ENCODE assay signal across 6 cellular contexts in genomic region chr1:149361310-149361709, GRCh38.
A peak's percentile ranks its signal among the peaks of the same experiment; 100 is the strongest.
DNase-seq lines count a peak whose midpoint lies in the region; ATAC-seq and TF ChIP-seq lines count a peak whose summit lies in the region.
"Not testable (repeated sequence)": the region's sequence is repeated elsewhere in the genome, so short reads cannot be mapped to it uniquely, and the experiment has no call there.

No MANE protein-coding gene starts in this region.

- H3K36me3 ChIP-seq in DND-41 (ENCODE audit: insufficient read depth, low read length); PC-3 (ENCODE audit: low read depth, low read length): not testable (repeated sequence)

- intact Hi-C loops in PC-3 (cut with micrococcal nuclease) = not testable (repeated sequence)

- H2AFZ ChIP-seq in DND-41 (ENCODE audit: low read depth, low read length); PC-3 (ENCODE audit: low read length): not testable (repeated sequence)

- not testable (repeated sequence) for H3K27ac Mint-ChIP-seq in activated CD8-positive, alpha-beta memory T cell treated with anti-CD3 and anti-CD28 coated beads, Interleukin-2, amount 10 ng/mL, durations not matched to agents 7 days and 5 days; central memory CD8-positive, alpha-beta T cell (ENCODE audit: low read depth); stimulated activated effector memory CD8-positive, alpha-beta T cell treated with anti-CD3 and anti-CD28 coated beads, Interleukin-12 subunit alpha, Interleukin-12 subunit beta, amount 100 ng/mL, for 72 hours

- H3K4me3 Mint-ChIP-seq in activated CD8-positive, alpha-beta memory T cell treated with anti-CD3 and anti-CD28 coated beads, Interleukin-2, amount 10 ng/mL, durations not matched to agents 7 days and 5 days; central memory CD8-positive, alpha-beta T cell; stimulated activated effector memory CD8-positive, alpha-beta T cell treated with anti-CD3 and anti-CD28 coated beads, Interleukin-12 subunit alpha, Interleukin-12 subunit beta, amount 100 ng/mL, for 72 hours: not testable (repeated sequence)

- not testable (repeated sequence) for H3K4me1 Mint-ChIP-seq in activated CD8-positive, alpha-beta memory T cell treated with anti-CD3 and anti-CD28 coated beads, Interleukin-2, amount 10 ng/mL, durations not matched to agents 7 days and 5 days; central memory CD8-positive, alpha-beta T cell; stimulated activated effector memory CD8-positive, alpha-beta T cell treated with anti-CD3 and anti-CD28 coated beads, Interleukin-12 subunit alpha, Interleukin-12 subunit beta, amount 100 ng/mL, for 72 hours

- H3K9me3 ChIP-seq in DND-41 (ENCODE audit: insufficient read depth, low read length, severe bottlenecking); PC-3 (ENCODE audit: low read length): not testable (repeated sequence)

- not testable (repeated sequence) for H3K27me3 ChIP-seq in DND-41 (ENCODE audit: insufficient read depth, low read length, poor library complexity); PC-3 (ENCODE audit: low read length)

- not testable (repeated sequence) for H3K27ac ChIP-seq in DND-41 (ENCODE audit: low read length); PC-3 (ENCODE audit: low read length)

- H3K4me2 ChIP-seq in DND-41 (ENCODE audit: insufficient read depth, low read length); PC-3 (ENCODE audit: low read length): not testable (repeated sequence)

- H4K20me1 ChIP-seq in DND-41 (ENCODE audit: insufficient read depth, low read length); PC-3 (ENCODE audit: low read length): not testable (repeated sequence)

- H3K9me2 ChIP-seq in PC-3 (replicated peaks; ENCODE audit: low read length) = not testable (repeated sequence)

- TF ChIP-seq CTCF in DND-41 (IDR thresholded peaks at IDR 0.05; ENCODE audit: borderline replicate concordance, extremely low read depth, low read length, poor library complexity, severe bottlenecking); PC-3 (conservative IDR thresholded peaks at IDR 0.05; ENCODE audit: low read depth, low read length): not testable (repeated sequence)

- not testable (repeated sequence) for H3K4me1 ChIP-seq in DND-41 (ENCODE audit: insufficient read depth, low read length); PC-3 (ENCODE audit: insufficient read depth, low read length)

- H3F3A ChIP-seq in PC-3 (ENCODE audit: low read length, unreplicated experiment) = not testable (repeated sequence)

- not testable (repeated sequence) for H3K36me3 Mint-ChIP-seq in activated CD8-positive, alpha-beta memory T cell treated with anti-CD3 and anti-CD28 coated beads, Interleukin-2, amount 10 ng/mL, durations not matched to agents 7 days and 5 days; central memory CD8-positive, alpha-beta T cell (ENCODE audit: insufficient read depth); stimulated activated effector memory CD8-positive, alpha-beta T cell treated with anti-CD3 and anti-CD28 coated beads, Interleukin-12 subunit alpha, Interleukin-12 subunit beta, amount 100 ng/mL, for 72 hours

- not testable (repeated sequence) for H3K4me3 ChIP-seq in DND-41 (ENCODE audit: low read depth in 1 of 2, low read length in 2 of 2); PC-3 (ENCODE audit: low read length)

- POLR2A ChIA-PET in PC-3 (lab: Charles Lee; ENCODE audit: unreplicated experiment) = not testable (repeated sequence)

- not testable (repeated sequence) for BruUV-seq in PC-3 (replicated peaks; lab: Mats Ljungman, UMichigan)

- H3K27me3 Mint-ChIP-seq in activated CD8-positive, alpha-beta memory T cell treated with anti-CD3 and anti-CD28 coated beads, Interleukin-2, amount 10 ng/mL, durations not matched to agents 7 days and 5 days; central memory CD8-positive, alpha-beta T cell: not testable (repeated sequence)

- ATAC-seq in DND-41 (ENCODE audit: insufficient read depth, low read depth) (peak; percentile 76), PC-3 (peak; percentile 93), SK-N-SH treated with all-trans-retinoic acid at 6 μM for 48 hours (peak; percentile 48; the same call in 2 of the 3 replicates)
- peak; percentile 49 for ATAC-seq in activated CD8-positive, alpha-beta memory T cell treated with anti-CD3 and anti-CD28 coated beads, Interleukin-2, amount 10 ng/mL, durations not matched to agents 7 days and 5 days
- ATAC-seq in central memory CD8-positive, alpha-beta T cell (replicated peaks; ENCODE audit: extremely low read depth, poor library complexity, severe bottlenecking) = peak; percentile 40
- peak; percentile 69 for ATAC-seq in stimulated activated effector memory CD8-positive, alpha-beta T cell treated with anti-CD3 and anti-CD28 coated beads, Interleukin-12 subunit alpha, Interleukin-12 subunit beta, amount 100 ng/mL, for 72 hours

- DNase-seq in DND-41; PC-3; activated CD8-positive, alpha-beta memory T cell treated with anti-CD3 and anti-CD28 coated beads, Interleukin-2, amount 10 ng/mL, durations not matched to agents 7 days and 5 days; central memory CD8-positive, alpha-beta T cell (ENCODE audit: low spot score in 2 of 2); stimulated activated effector memory CD8-positive, alpha-beta T cell treated with anti-CD3 and anti-CD28 coated beads, Interleukin-12 subunit alpha, Interleukin-12 subunit beta, amount 100 ng/mL, for 72 hours (ENCODE audit: low spot score in 2 of 2): not testable (repeated sequence)

- CTCF ChIA-PET in PC-3 (lab: Charles Lee); activated CD8-positive, alpha-beta memory T cell treated with anti-CD3 and anti-CD28 coated beads, Interleukin-2, amount 10 ng/mL, durations not matched to agents 7 days and 5 days (lab: Charles Lee): not testable (repeated sequence)

- not testable (repeated sequence) for H3K9me3 Mint-ChIP-seq in activated CD8-positive, alpha-beta memory T cell treated with anti-CD3 and anti-CD28 coated beads, Interleukin-2, amount 10 ng/mL, durations not matched to agents 7 days and 5 days (ENCODE audit: low read depth); central memory CD8-positive, alpha-beta T cell; stimulated activated effector memory CD8-positive, alpha-beta T cell treated with anti-CD3 and anti-CD28 coated beads, Interleukin-12 subunit alpha, Interleukin-12 subunit beta, amount 100 ng/mL, for 72 hours

- H3K9ac ChIP-seq in DND-41 (ENCODE audit: low read depth, low read length); PC-3 (ENCODE audit: low read length): not testable (repeated sequence)

- H3K79me2 ChIP-seq in DND-41 (ENCODE audit: insufficient read depth, low read length); PC-3 (ENCODE audit: low read length): not testable (repeated sequence)

Comparison
In these comparisons a context has a peak if more than half of its experiments do, and no peak if none do; other contexts are left out.
1. ATAC-seq: peak in every context shown above with its lines; median percentile 93 in PC-3; 76 in DND-41; 69 in stimulated activated effector memory CD8-positive, alpha-beta T cell treated with anti-CD3 and anti-CD28 coated beads, Interleukin-12 subunit alpha, Interleukin-12 subunit beta, amount 100 ng/mL, for 72 hours; 49 in activated CD8-positive, alpha-beta memory T cell treated with anti-CD3 and anti-CD28 coated beads, Interleukin-2, amount 10 ng/mL, durations not matched to agents 7 days and 5 days; 48 in SK-N-SH treated with all-trans-retinoic acid at 6 μM for 48 hours; 40 in central memory CD8-positive, alpha-beta T cell.